In the genomic region with DNA sequence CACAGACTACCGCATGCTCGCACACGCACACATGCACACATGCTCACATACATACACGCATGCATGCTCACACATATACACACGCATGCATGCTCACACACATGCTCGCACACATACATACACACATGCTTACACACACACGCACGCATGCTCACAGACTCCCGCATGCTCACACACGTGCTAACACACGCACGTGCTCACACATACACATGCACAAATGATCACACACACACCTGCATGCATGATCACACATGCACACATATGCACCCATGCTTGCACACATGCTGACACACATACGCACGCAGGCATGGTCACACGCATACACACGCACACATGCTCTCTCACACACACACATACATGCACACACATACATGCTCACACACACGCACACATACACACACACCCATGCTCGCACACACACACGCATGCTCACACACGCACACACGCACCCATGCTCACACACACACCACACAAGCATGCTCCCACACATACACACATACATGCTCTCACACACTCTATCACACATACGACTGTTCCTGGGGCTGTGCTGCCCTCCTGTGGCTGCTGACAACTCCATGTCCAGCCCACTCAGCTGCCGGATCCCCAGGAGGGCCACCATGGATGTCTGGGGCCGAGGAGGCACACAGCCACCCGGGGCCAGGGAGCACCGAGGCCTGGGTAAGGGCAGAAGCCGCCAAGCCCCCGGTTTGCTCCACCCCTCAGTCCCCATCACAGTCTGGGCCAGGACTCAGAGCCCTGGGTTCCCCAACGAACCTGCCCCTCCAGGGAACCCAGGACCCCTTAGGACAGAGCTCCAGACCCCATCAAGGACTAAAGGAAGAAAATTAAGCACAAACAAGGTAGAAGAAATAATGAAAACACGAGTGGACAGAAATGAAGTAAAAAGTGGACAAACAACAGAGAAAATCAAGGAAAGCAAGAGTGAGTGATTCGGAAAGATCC, we compare ENCODE assay signal across 8 cellular contexts. TPM values are rescaled to one million over a fixed set of nuclear protein-coding genes. Genes with fewer than 3 reads are reported as not detected.
A peak's percentile ranks its signal among the peaks of the same experiment; 100 is the strongest.
DNase-seq lines count a peak whose midpoint lies in the region; ATAC-seq and TF ChIP-seq lines count a peak whose summit lies in the region.

No MANE protein-coding gene starts in this region.

- H2BK20ac ChIP-seq in H9 (ENCODE audit: low read depth, low read length, poor library complexity, severe bottlenecking) = no peak overlapping the region

- POLR2A ChIA-PET in activated CD4-positive, alpha-beta memory T cell treated with anti-CD3 and anti-CD28 coated beads, Interleukin-2, amount 10 ng/mL, durations not matched to agents 7 days and 5 days (lab: Charles Lee) = interaction anchor here (1.1 kb wide), 1 partner anchor 147 kb away, joined by 3 read pairs; no protein-coding TSS in a partner anchor

- H3K27ac Mint-ChIP-seq in H9 = no peak overlapping the region
- H3K27ac Mint-ChIP-seq in activated CD4-positive, alpha-beta memory T cell treated with anti-CD3 and anti-CD28 coated beads, Interleukin-2, amount 10 ng/mL, durations not matched to agents 7 days and 5 days = no peak overlapping the region
- H3K27ac Mint-ChIP-seq in mesothelial cell of epicardium = no peak overlapping the region

- peak; percentile 85 for TF ChIP-seq CTCF in AG09319 (IDR thresholded peaks at IDR 0.05; ENCODE audit: low read depth, low read length)
- peak; percentile 85 for TF ChIP-seq CTCF in H9 (conservative IDR thresholded peaks at IDR 0.05)
- TF ChIP-seq CTCF in mesothelial cell of epicardium (IDR thresholded peaks at IDR 0.05; ENCODE audit: unreplicated experiment) = peak; percentile 65

- H3K18ac ChIP-seq in H9 (ENCODE audit: insufficient read length, low read depth, low read length) = no peak overlapping the region

- no peaks in the 10 kb centered on the region for H3K4me1 ChIP-seq in H9 (ENCODE audit: insufficient read depth, low read length)

- DNase-seq in AG09319 (ENCODE audit: extremely low read depth, low read depth) (peak; percentile 48), H9 (peak; percentile 79), NCI-H748 treated with DMSO at 0.1 percent for 48 hours (lab: John Stamatoyannopoulos, UW) (peak; percentile 83), ecto neural progenitor cell (ENCODE audit: low spot score) (peak; percentile 87), mesothelial cell of epicardium (ENCODE audit: low spot score in 2 of 2, unreplicated experiment in 2 of 2) (peak; percentile 65 to 81)
- peak; percentile 79 for DNase-seq in activated CD4-positive, alpha-beta memory T cell treated with anti-CD3 and anti-CD28 coated beads, Interleukin-2, amount 10 ng/mL, durations not matched to agents 7 days and 5 days
- peak; percentile 50 to 61 for DNase-seq in stimulated activated CD8-positive, alpha-beta memory T cell treated with anti-CD3 and anti-CD28 coated beads, Interleukin-2, amount 100 ng/mL, for 1 hour (ENCODE audit: low read depth in 2 of 2)

- H4K8ac ChIP-seq in H9 (replicated peaks; ENCODE audit: insufficient read length, low read depth, low read length) = peak overlapping the region; percentile 3

- peaks cover 7% of the 10 kb centered on the region for H4K20me1 ChIP-seq in H9 (ENCODE audit: control insufficient read depth, insufficient read depth, insufficient read length)

- no peak overlapping the region for H4K91ac ChIP-seq in H9 (ENCODE audit: insufficient read length, low read depth, low read length)

- no peak overlapping the region for H2BK15ac ChIP-seq in H9 (ENCODE audit: low read depth, low read length)

- H3K9me3 ChIP-seq in H9 (ENCODE audit: control insufficient read depth, low read depth, low read length) = no peaks in the 10 kb centered on the region

- no peak overlapping the region for H3K14ac ChIP-seq in H9 (ENCODE audit: insufficient read depth, low read length)

- H3K23ac ChIP-seq in H9 (ENCODE audit: insufficient read length, low read depth, low read length) = no peak overlapping the region

- no peak overlapping the region for H3K9ac ChIP-seq in H9 (ENCODE audit: extremely low read depth, insufficient read length, low read length)

- no CpG with 5 or more reads among the region's 31 CpGs for WGBS in H9 (ENCODE audit: extremely low coverage, insufficient read length, low lambda C conversion rate)

- H3K23me2 ChIP-seq in H9 (ENCODE audit: insufficient read length, low read depth, low read length, poor library complexity, severe bottlenecking) = no peaks in the 10 kb centered on the region

- H3K9me3 Mint-ChIP-seq in H9 = no peaks in the 10 kb centered on the region
- no peaks in the 10 kb centered on the region for H3K9me3 Mint-ChIP-seq in activated CD4-positive, alpha-beta memory T cell treated with anti-CD3 and anti-CD28 coated beads, Interleukin-2, amount 10 ng/mL, durations not matched to agents 7 days and 5 days
- no peaks in the 10 kb centered on the region for H3K9me3 Mint-ChIP-seq in mesothelial cell of epicardium

- 0 out of 4 replicates have a peak, but pooled peaks cover 0 to 2% of the 10 kb centered on the region in 2 experiments for H3K4me1 Mint-ChIP-seq in H9
- H3K4me1 Mint-ChIP-seq in activated CD4-positive, alpha-beta memory T cell treated with anti-CD3 and anti-CD28 coated beads, Interleukin-2, amount 10 ng/mL, durations not matched to agents 7 days and 5 days = no peaks in the 10 kb centered on the region
- peaks cover 11% of the 10 kb centered on the region for H3K4me1 Mint-ChIP-seq in mesothelial cell of epicardium

- no peak overlapping the region for H2AFZ ChIP-seq in H9 (ENCODE audit: low read length)

- H2BK5ac ChIP-seq in H9 (ENCODE audit: insufficient read length, low read length) = no peak overlapping the region

- no peak overlapping the region for H3K4me3 Mint-ChIP-seq in H9
- no peak overlapping the region for H3K4me3 Mint-ChIP-seq in activated CD4-positive, alpha-beta memory T cell treated with anti-CD3 and anti-CD28 coated beads, Interleukin-2, amount 10 ng/mL, durations not matched to agents 7 days and 5 days
- no peak overlapping the region for H3K4me3 Mint-ChIP-seq in mesothelial cell of epicardium

- H3K79me1 ChIP-seq in H9 (ENCODE audit: insufficient read depth, low read depth, low read length, poor library complexity, severe bottlenecking) = no peaks in the 10 kb centered on the region

- no peak overlapping the region for H3K4ac ChIP-seq in H9 (ENCODE audit: low read depth, low read length)

- no peaks in the 10 kb centered on the region for H3K27me3 ChIP-seq in H9 (ENCODE audit: insufficient read depth, low read length)

- H3K27ac ChIP-seq in H9 (ENCODE audit: insufficient read length, low read depth, low read length) = no peak overlapping the region

- no peak overlapping the region for H2AK5ac ChIP-seq in H9 (ENCODE audit: insufficient read length, low read length)

- H3K36me3 Mint-ChIP-seq in H9 (ENCODE audit: insufficient read depth in 1 of 3, low read depth in 3 of 3) (no peaks in the 10 kb centered on the region), mesothelial cell of epicardium (no peaks in the 10 kb centered on the region)
- H3K36me3 Mint-ChIP-seq in activated CD4-positive, alpha-beta memory T cell treated with anti-CD3 and anti-CD28 coated beads, Interleukin-2, amount 10 ng/mL, durations not matched to agents 7 days and 5 days (ENCODE audit: low read depth) = no peaks in the 10 kb centered on the region

- H3K79me2 ChIP-seq in H9 (ENCODE audit: insufficient read depth, low read length) = no peaks in the 10 kb centered on the region

- H4K5ac ChIP-seq in H9 (ENCODE audit: insufficient read length, low read depth, low read length) = no peak overlapping the region

- H3K27me3 Mint-ChIP-seq in H9 (ENCODE audit: low read depth) (peaks cover 8% of the 10 kb centered on the region), mesothelial cell of epicardium (ENCODE audit: low read depth) (peaks cover 5% of the 10 kb centered on the region)
- peaks cover 5% of the 10 kb centered on the region for H3K27me3 Mint-ChIP-seq in activated CD4-positive, alpha-beta memory T cell treated with anti-CD3 and anti-CD28 coated beads, Interleukin-2, amount 10 ng/mL, durations not matched to agents 7 days and 5 days

- H3T11ph ChIP-seq in H9 (ENCODE audit: low read length) = no peak overlapping the region

- CTCF ChIA-PET in activated CD4-positive, alpha-beta memory T cell treated with anti-CD3 and anti-CD28 coated beads, Interleukin-2, amount 10 ng/mL, durations not matched to agents 7 days and 5 days (lab: Charles Lee) = interaction anchor here (0.6 to 1.4 kb wide), 8 partner anchors 37 to 371 kb away, joined by 3 to 25 read pairs (median 4); no protein-coding TSS in a partner anchor

- no peak for ATAC-seq in HG02571 (IDR thresholded peaks at IDR 0.05; ENCODE audit: unreplicated experiment)

- H2BK120ac ChIP-seq in H9 (ENCODE audit: low read depth, low read length, poor library complexity, severe bottlenecking) = no peak overlapping the region

- H3K56ac ChIP-seq in H9 (ENCODE audit: insufficient read length, low read depth, low read length) = no peak overlapping the region

- no peak overlapping the region for H3K4me2 ChIP-seq in H9 (ENCODE audit: insufficient read depth, insufficient read length, low read length)

- no peak overlapping the region for H2BK12ac ChIP-seq in H9 (ENCODE audit: insufficient read length, low read depth, low read length)

RNA-seq across cellular contexts. Expression of gene EGFL7, which starts 31.4 kb away (rescaled TPM):
- total RNA-seq in H9 (2021) (37.7 and 38.0 TPM in 2 replicates), mesothelial cell of epicardium (35.6 to 39.3 TPM (median 38.2 TPM) in 3 replicates)
- total RNA-seq in activated CD4-positive, alpha-beta memory T cell treated with anti-CD3 and anti-CD28 coated beads, Interleukin-2, amount 10 ng/mL, durations not matched to agents 7 days and 5 days = under 1 TPM; 0.28 to 0.30 TPM

RNA-seq across cellular contexts. Expression of gene AGPAT2, which starts 55.9 kb away (rescaled TPM):
- total RNA-seq in H9 (2021) (28.3 and 29.7 TPM in 2 replicates), mesothelial cell of epicardium (32.8 to 36.1 TPM (median 34.9 TPM) in 3 replicates)
- total RNA-seq in activated CD4-positive, alpha-beta memory T cell treated with anti-CD3 and anti-CD28 coated beads, Interleukin-2, amount 10 ng/mL, durations not matched to agents 7 days and 5 days = 10 to 100 TPM; 17.2 to 18.8 TPM

Comparison
In these comparisons a context has a peak if more than half of its experiments do, and no peak if none do; other contexts are left out.
1. RNA of gene EGFL7, which starts 31.4 kb away (total RNA-seq): 35.6 to 39.3 TPM in mesothelial cell of epicardium and 37.7 to 38.0 TPM in H9; 0.28 to 0.30 TPM in activated CD4-positive, alpha-beta memory T cell treated with anti-CD3 and anti-CD28 coated beads, Interleukin-2, amount 10 ng/mL, durations not matched to agents 7 days and 5 days; every median in the first group is over 10 times any median in the second.
2. Peak in every context shown above with its lines, with median percentiles within 50 percentile points of each other: DNase-seq and CTCF ChIP-seq.